In the genomic region with DNA sequence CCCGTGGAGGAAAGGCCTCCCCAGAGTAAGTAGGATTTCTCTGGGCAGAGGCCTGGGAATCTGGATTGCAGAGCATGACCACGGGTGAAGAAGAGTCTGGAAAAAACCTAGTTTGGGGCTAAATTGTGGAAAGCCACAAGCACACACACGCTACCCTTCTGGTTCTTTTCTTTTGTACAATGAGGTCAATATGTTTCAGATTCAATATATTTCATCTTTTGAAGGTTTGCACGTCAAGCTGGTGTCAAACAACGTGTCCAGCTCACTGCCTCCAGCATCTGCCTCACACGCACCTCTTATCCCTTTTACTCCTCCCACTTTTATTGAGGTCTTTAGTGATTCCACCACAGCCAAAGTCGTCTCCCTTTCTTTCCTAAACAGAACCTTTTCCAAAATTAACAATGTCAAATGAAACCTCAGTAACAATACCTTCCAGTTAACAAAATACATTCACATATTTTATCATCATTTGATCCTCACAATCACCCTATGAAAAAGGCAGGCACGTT, we compare ENCODE assay signal across 8 cellular contexts. TPM values are rescaled to one million over a fixed set of nuclear protein-coding genes. Genes with fewer than 3 reads are reported as not detected.
A peak's percentile ranks its signal among the peaks of the same experiment; 100 is the strongest.
DNase-seq lines count a peak whose midpoint lies in the region; ATAC-seq and TF ChIP-seq lines count a peak whose summit lies in the region.

No MANE protein-coding gene starts in this region.

- H2AK5ac ChIP-seq in H9 (ENCODE audit: insufficient read length, low read length) = no peak overlapping the region

- no peak overlapping the region for H3K18ac ChIP-seq in H9 (ENCODE audit: insufficient read length, low read depth, low read length)

- H2BK120ac ChIP-seq in H9 (ENCODE audit: low read depth, low read length, poor library complexity, severe bottlenecking) = no peak overlapping the region

- no peaks in the 10 kb centered on the region for H3K79me1 ChIP-seq in H9 (ENCODE audit: insufficient read depth, low read depth, low read length, poor library complexity, severe bottlenecking)

- no CpG with 5 or more reads among the region's 8 CpGs for WGBS in H9 (ENCODE audit: extremely low coverage, insufficient read length, low lambda C conversion rate)

- H3K27ac ChIP-seq in CD8-positive, alpha-beta memory T cell (ENCODE audit: low read depth, low read length) = no peak overlapping the region
- H3K27ac ChIP-seq in H9 (ENCODE audit: insufficient read length, low read depth, low read length) (no peak overlapping the region), thoracic aorta (peak overlapping the region; percentile 73 to 82)

- H2BK15ac ChIP-seq in H9 (ENCODE audit: low read depth, low read length) = no peak overlapping the region

- no peak overlapping the region for H4K5ac ChIP-seq in H9 (ENCODE audit: insufficient read length, low read depth, low read length)

- H2BK5ac ChIP-seq in H9 (ENCODE audit: insufficient read length, low read length) = no peak overlapping the region

- H3K4me1 ChIP-seq in CD8-positive, alpha-beta memory T cell (ENCODE audit: insufficient read depth, low read length) = peaks cover 14% of the 10 kb centered on the region
- H3K4me1 ChIP-seq in H9 (ENCODE audit: insufficient read depth, low read length) (0 out of 2 replicates have a peak, but pooled peaks cover 4% of the 10 kb centered on the region), thoracic aorta (ENCODE audit: control insufficient read depth in 1 of 2, low read depth in 2 of 2) (peaks cover 4 to 18% of the 10 kb centered on the region in 2 donors)

- no peak overlapping the region for H2BK12ac ChIP-seq in H9 (ENCODE audit: insufficient read length, low read depth, low read length)

- no peaks in the 10 kb centered on the region for H3K9me3 Mint-ChIP-seq in CD8-positive, alpha-beta memory T cell
- H3K9me3 Mint-ChIP-seq in H9 (no peaks in the 10 kb centered on the region; a peak in 1 of 5 replicates), activated B cell treated with CpG ODN at 0.5 μM for 24 hours (no peaks in the 10 kb centered on the region)

- H3K4me3 ChIP-seq in CD8-positive, alpha-beta memory T cell (ENCODE audit: low read length) = peak overlapping the region; percentile 55
- H3K4me3 ChIP-seq in iPS-18c (ENCODE audit: insufficient read depth, low read depth, low read length) (peak overlapping the region; percentile 47; the same call in 1 of the 2 replicates), thoracic aorta (peak overlapping the region; percentile 92)

- H3K79me2 ChIP-seq in H9 (ENCODE audit: insufficient read depth, low read length) = peaks cover 3% of the 10 kb centered on the region; the same call in 1 of the 2 replicates

- H3K27me3 Mint-ChIP-seq in CD8-positive, alpha-beta memory T cell = peaks cover 0 to 6% of the 10 kb centered on the region in 2 donors
- H3K27me3 Mint-ChIP-seq in H9 (ENCODE audit: low read depth) (peaks cover 21% of the 10 kb centered on the region), activated B cell treated with CpG ODN at 0.5 μM for 24 hours (no peaks in the 10 kb centered on the region)

- no peak overlapping the region for H4K91ac ChIP-seq in H9 (ENCODE audit: insufficient read length, low read depth, low read length)

- no peaks in the 10 kb centered on the region for H3K9me3 ChIP-seq in CD8-positive, alpha-beta memory T cell (ENCODE audit: low read length)
- H3K9me3 ChIP-seq in H9 (ENCODE audit: control insufficient read depth, low read depth, low read length) (no peaks in the 10 kb centered on the region), iPS-18c (ENCODE audit: control insufficient read depth, insufficient read depth, low read length) (peaks cover 2% of the 10 kb centered on the region), thoracic aorta (no peaks in the 10 kb centered on the region)

- no peak overlapping the region for H3K23ac ChIP-seq in H9 (ENCODE audit: insufficient read length, low read depth, low read length)

- peak overlapping the region; percentile 63 to 93 (median 84) for H3K4me3 Mint-ChIP-seq in CD8-positive, alpha-beta memory T cell
- H3K4me3 Mint-ChIP-seq in H9 (peak overlapping the region; percentile 63 to 67), activated B cell treated with CpG ODN at 0.5 μM for 24 hours (peak overlapping the region; percentile 89)

- peak overlapping the region; percentile 85 for H3K4me2 ChIP-seq in H9 (ENCODE audit: insufficient read depth, insufficient read length, low read length)

- no peak overlapping the region for H2BK20ac ChIP-seq in H9 (ENCODE audit: low read depth, low read length, poor library complexity, severe bottlenecking)

- H4K8ac ChIP-seq in H9 (replicated peaks; ENCODE audit: insufficient read length, low read depth, low read length) = no peak overlapping the region

- H3K27me3 ChIP-seq in CD8-positive, alpha-beta memory T cell (ENCODE audit: insufficient read depth, low read length, poor library complexity, severe bottlenecking) = no peaks in the 10 kb centered on the region
- H3K27me3 ChIP-seq in H9 (ENCODE audit: insufficient read depth, low read length) (no peaks in the 10 kb centered on the region), thoracic aorta (replicated peaks; ENCODE audit: insufficient read depth) (no peaks in the 10 kb centered on the region)

- H3K23me2 ChIP-seq in H9 (ENCODE audit: insufficient read length, low read depth, low read length, poor library complexity, severe bottlenecking) = peaks cover 12% of the 10 kb centered on the region

- CTCF ChIA-PET in CD8-positive, alpha-beta memory T cell (lab: Charles Lee) = no interaction called here
- CTCF ChIA-PET in activated B cell treated with CpG ODN at 0.5 μM for 24 hours (lab: Charles Lee) = no interaction called here

- TF ChIP-seq CTCF in H9 (conservative IDR thresholded peaks at IDR 0.05) (no peak), activated B cell treated with CpG ODN at 0.5 μM for 24 hours (IDR thresholded peaks at IDR 0.05) (no peak), thoracic aorta (IDR thresholded peaks at IDR 0.05) (no peak)

- H3K9ac ChIP-seq in H9 (ENCODE audit: extremely low read depth, insufficient read length, low read length) = no peak overlapping the region

- H3K36me3 Mint-ChIP-seq in CD8-positive, alpha-beta memory T cell = peaks cover 0 to 2% (median 0%) of the 10 kb centered on the region in 3 donors
- no peaks in the 10 kb centered on the region for H3K36me3 Mint-ChIP-seq in H9 (ENCODE audit: insufficient read depth in 1 of 3, low read depth in 3 of 3)
- peaks cover 2% of the 10 kb centered on the region for H3K36me3 Mint-ChIP-seq in activated B cell treated with CpG ODN at 0.5 μM for 24 hours (ENCODE audit: low read depth)

- H3K27ac Mint-ChIP-seq in CD8-positive, alpha-beta memory T cell = peak overlapping the region; percentile 6 to 64 (median 36)
- H3K27ac Mint-ChIP-seq in H9 (no peak overlapping the region), activated B cell treated with CpG ODN at 0.5 μM for 24 hours (peak overlapping the region; percentile 71)

- peaks cover 22 to 28% (median 27%) of the 10 kb centered on the region in 3 donors for H3K4me1 Mint-ChIP-seq in CD8-positive, alpha-beta memory T cell
- H3K4me1 Mint-ChIP-seq in H9 (peaks cover 30 to 33% of the 10 kb centered on the region in 2 experiments), activated B cell treated with CpG ODN at 0.5 μM for 24 hours (peaks cover 37% of the 10 kb centered on the region)

- POLR2A ChIA-PET in CD8-positive, alpha-beta memory T cell (lab: Charles Lee) = no interaction called here
- POLR2A ChIA-PET in activated B cell treated with CpG ODN at 0.5 μM for 24 hours (lab: Charles Lee) = interaction anchor here (0.6 kb wide), 1 partner anchor 470 kb away, joined by 4 read pairs; no protein-coding TSS in a partner anchor

- no peak overlapping the region for H3T11ph ChIP-seq in H9 (ENCODE audit: low read length)

- intact Hi-C loops in activated B cell treated with CpG ODN at 0.5 μM for 24 hours (cut with micrococcal nuclease) = loop anchor here (1.0 to 10.0 kb wide), 16 partner anchors 15 to 1748 kb away; partner anchors contain the start of genes AKAP7, MED23, RPS12 and STX7

- H3K56ac ChIP-seq in H9 (ENCODE audit: insufficient read length, low read depth, low read length) = no peak overlapping the region

- peak overlapping the region; percentile 70 for H2AFZ ChIP-seq in H9 (ENCODE audit: low read length)

- no peak for ATAC-seq in activated B cell treated with CpG ODN at 0.5 μM for 24 hours (ENCODE audit: low read depth)
- ATAC-seq in thoracic aorta (ENCODE audit: insufficient number of reproducible peaks, low FRiP score, low read depth) = no peak

- no peaks in the 10 kb centered on the region for H3K36me3 ChIP-seq in CD8-positive, alpha-beta memory T cell (ENCODE audit: insufficient read depth, low read length)
- no peaks in the 10 kb centered on the region for H3K36me3 ChIP-seq in thoracic aorta

- DNase-seq in CD8-positive, alpha-beta memory T cell = peak in 1 of 5 donors; percentile 46
- no peak for DNase-seq in H9
- DNase-seq in activated B cell treated with CpG ODN at 0.5 μM for 24 hours = no peak
- no peak for DNase-seq in thoracic aorta (ENCODE audit: low spot score)
- DNase-seq in stimulated activated CD4-positive, alpha-beta T cell treated with anti-CD3 and anti-CD28 coated beads, Interleukin-1b, Interleukin-23, amount 100 ng/mL, for 48 hours = no peak
- DNase-seq in NCI-H187 (lab: John Stamatoyannopoulos, UW) = no peak
- no peak for DNase-seq in activated CD8-positive, alpha-beta memory T cell treated with anti-CD3 and anti-CD28 coated beads for 24 hours

- no peak overlapping the region for H3K14ac ChIP-seq in H9 (ENCODE audit: insufficient read depth, low read length)

- no peaks in the 10 kb centered on the region for H4K20me1 ChIP-seq in H9 (ENCODE audit: control insufficient read depth, insufficient read depth, insufficient read length)

- no peak overlapping the region for H3K4ac ChIP-seq in H9 (ENCODE audit: low read depth, low read length)

RNA-seq across cellular contexts. Expression of gene EPB41L2, which starts 0.8 kb away (rescaled TPM):
- 10 to 100 TPM; 27.2 to 30.9 TPM for total RNA-seq in CD8-positive, alpha-beta memory T cell
- 4.6 TPM for polyA plus RNA-seq in CD8-positive, alpha-beta memory T cell
- total RNA-seq in H9 (2021) (78.7 and 90.2 TPM in 2 replicates), activated B cell treated with CpG ODN at 0.5 μM for 24 hours (62.7 and 62.8 TPM in 2 replicates), thoracic aorta (100 to 1,000 TPM in 1 of 2 donors, 10 to 100 TPM in 1; 99.6 to 110 TPM)

Comparison
In these comparisons a context has a peak if more than half of its experiments do, and no peak if none do; other contexts are left out.
1. H3K27ac ChIP-seq: peak in thoracic aorta (2 of 2); none in CD8-positive, alpha-beta memory T cell (single experiment) and H9 (single experiment).
2. H3K27ac Mint-ChIP-seq: peak in CD8-positive, alpha-beta memory T cell (8 of 8) and activated B cell treated with CpG ODN at 0.5 μM for 24 hours (single experiment); none in H9 (0 of 3).
3. Peak in every context shown above with its lines, with median percentiles within 50 percentile points of each other: H3K4me3 ChIP-seq and H3K4me3 Mint-ChIP-seq.